8 cellular contexts compared by ENCODE assay signal in genomic region chr7:95840953-95841950, GRCh38.
DNase-seq lines count a peak whose midpoint lies in the region; ATAC-seq, FAIRE-seq and TF ChIP-seq lines count a peak whose summit lies in the region.

No MANE protein-coding gene starts in this region.

- RAD21 ChIA-PET in GM12878 (lab: Charles Lee; ENCODE audit: unreplicated experiment): interaction anchor here (0.9 to 2.5 kb wide), 6 partner anchors 27 to 330 kb away, joined by 3 to 11 read pairs (median 6); no protein-coding TSS in a partner anchor

- DNase-seq in GF-D8 (lab: John Stamatoyannopoulos, UW) (peak; percentile 4), GM12878 (ENCODE audit: low read depth, low spot score) (no peak), gastrocnemius medialis (no peak), NCI-H524 (lab: John Stamatoyannopoulos, UW) (no peak), nucleus accumbens (lab: John Stamatoyannopoulos, UW) (no peak), pons (ENCODE audit: low spot score) (no peak)

- no peaks in the 10 kb centered on the region for H3K27me3 ChIP-seq in GM12878 (replicated peaks in 1 of 2; ENCODE audit: control insufficient read depth in 2 of 2, insufficient read depth in 2 of 2, low read length in 1 of 2)
- H3K27me3 ChIP-seq in gastrocnemius medialis: no peaks in the 10 kb centered on the region

- no peak for TF ChIP-seq POLR2A in GM12878 (IDR thresholded peaks at IDR 0.05; ENCODE audit: low read depth, low read length)
- no peak for TF ChIP-seq POLR2A in gastrocnemius medialis (IDR thresholded peaks at IDR 0.05)

- no peak for TF ChIP-seq EP300 in GM12878 (IDR thresholded peaks at IDR 0.05; ENCODE audit: borderline replicate concordance in 1 of 2, control insufficient read depth in 1 of 2, low read depth in 2 of 2, low read length in 2 of 2)

- ATAC-seq in GM21381 (IDR thresholded peaks at IDR 0.05; ENCODE audit: unreplicated experiment): peak; percentile 87
- peak; percentile 90 for ATAC-seq in HG03575 (IDR thresholded peaks at IDR 0.05; ENCODE audit: extremely low read depth, insufficient number of reproducible peaks, low FRiP score, unreplicated experiment)
- peak; percentile 98 for ATAC-seq in GM12878
- ATAC-seq in gastrocnemius medialis: no peak

- no peaks in the 10 kb centered on the region for H3K9me3 ChIP-seq in GM12878 (replicated peaks; ENCODE audit: control insufficient read depth, insufficient read depth, low read length)
- no peaks in the 10 kb centered on the region for H3K9me3 ChIP-seq in gastrocnemius medialis

- H3K4me3 ChIP-seq in GM12878 (no peak overlapping the region), gastrocnemius medialis (no peak overlapping the region)

- POLR2A ChIA-PET in GM12878 (lab: Charles Lee): interaction anchor here (1.1 kb wide), 1 partner anchor 12 kb away, joined by 3 read pairs; no protein-coding TSS in a partner anchor

- BruUV-seq in GM12878 (replicated peaks; lab: Mats Ljungman, UMichigan): no TSS peak

- TF ChIP-seq CTCF in GM12878 (IDR thresholded peaks at IDR 0.05 in 2 of 3, conservative IDR thresholded peaks at IDR 0.05 in 1 of 3; ENCODE audit: control insufficient read depth in 2 of 3, extremely low read depth in 1 of 3, insufficient read depth in 1 of 3, low read depth in 3 of 3, low read length in 3 of 3) (peak; percentile 30 to 56 (median 43)), gastrocnemius medialis (IDR thresholded peaks at IDR 0.05 in 4 of 5, conservative IDR thresholded peaks at IDR 0.05 in 1 of 5) (no peak)

- H3K9ac ChIP-seq in GM12878 (ENCODE audit: control insufficient read depth, insufficient read depth, low read length): no peak overlapping the region

- in situ Hi-C loops in GM12878 (cut with MboI): no loop called here
- in situ Hi-C loops in gastrocnemius medialis (cut with MboI; ENCODE audit: low sequenced_read_pairs in 4 of 4): no loop called here

- TF ChIP-seq RAD21 in GM12878 (IDR thresholded peaks at IDR 0.05; ENCODE audit: insufficient read depth, low read depth, low read length): no peak

- H3K4me1 ChIP-seq in GM12878 (ENCODE audit: control insufficient read depth, insufficient read depth, low read length) (no peaks in the 10 kb centered on the region), gastrocnemius medialis (no peaks in the 10 kb centered on the region)

- CTCF ChIA-PET in GM12878 (lab: Yijun Ruan, JAX): interaction anchor here (0.7 to 4.2 kb wide), 28 partner anchors 11 to 1349 kb away, joined by 3 to 50 read pairs (median 4); partner anchors contain the start of gene DYNC1I1

- 16% methylated on average over 4 of the region's 4 CpGs for WGBS in GM12878 (ENCODE audit: insufficient coverage, insufficient replicate concordance, low lambda C conversion rate, missing lambda C conversion rate)

- no peak overlapping the region for H2AFZ ChIP-seq in GM12878 (ENCODE audit: control insufficient read depth, low read depth, low read length)

- FAIRE-seq in GM12878 (lab: Jason Lieb, UNC): peak; percentile 44

- H3K79me2 ChIP-seq in GM12878 (ENCODE audit: control insufficient read depth, insufficient read depth, low read length): no peaks in the 10 kb centered on the region

- H3K36me3 ChIP-seq in GM12878 (ENCODE audit: control insufficient read depth in 2 of 2, insufficient read depth in 2 of 2, low read length in 1 of 2) (no peaks in the 10 kb centered on the region), gastrocnemius medialis (no peaks in the 10 kb centered on the region)

- H4K20me1 ChIP-seq in GM12878 (ENCODE audit: control insufficient read depth, insufficient read depth): no peaks in the 10 kb centered on the region

- intact Hi-C loops in GM12878 (cut with micrococcal nuclease; ENCODE audit: unreplicated experiment) (no loop called here), gastrocnemius medialis (cut with DNase I; ENCODE audit: low total_unique reads) (no loop called here)

- SMC1A ChIA-PET in GM12878 (lab: Charles Lee; ENCODE audit: uncharacterized antibody, unreplicated experiment): interaction anchor here (0.6 to 4.6 kb wide), 14 partner anchors 16 to 1995 kb away, joined by 3 to 28 read pairs (median 4); no protein-coding TSS in a partner anchor

- H3K4me2 ChIP-seq in GM12878 (ENCODE audit: control insufficient read depth, insufficient read depth): no peak overlapping the region

- no peak overlapping the region for H3K27ac ChIP-seq in GM12878 (ENCODE audit: control insufficient read depth, insufficient read depth)
- no peak overlapping the region for H3K27ac ChIP-seq in gastrocnemius medialis

TF ChIP-seq in GM12878, 131 proteins besides CTCF, POLR2A, EP300 and RAD21:
- TF ChIP-seq NRF1 (conservative IDR thresholded peaks at IDR 0.05; ENCODE audit: low read depth, low read length) (no peak), ESRRA (IDR thresholded peaks at IDR 0.05; ENCODE audit: low read length) (no peak), JUND (IDR thresholded peaks at IDR 0.05; ENCODE audit: low read depth, low read length) (no peak), PAX8 (IDR thresholded peaks at IDR 0.05) (no peak), E2F8 (IDR thresholded peaks at IDR 0.05; ENCODE audit: low read depth, partially characterized antibody) (no peak), IRF3 (IDR thresholded peaks at IDR 0.05) (no peak), LARP7 (IDR thresholded peaks at IDR 0.05) (no peak), SPI1 (IDR thresholded peaks at IDR 0.05; ENCODE audit: borderline replicate concordance, insufficient read depth, low read depth, low read length) (peak; percentile 36; the same call in 1 of the 2 replicates)

Comparison
In these comparisons a context has a peak if more than half of its experiments do, and no peak if none do; other contexts are left out.
1. ATAC-seq: peak in GM21381 (single experiment), HG03575 (single experiment) and GM12878 (single experiment); none in gastrocnemius medialis (0 of 2).
2. CTCF ChIP-seq: peak in GM12878 (3 of 3); none in gastrocnemius medialis (0 of 5).